Comparison of ENCODE assay signal across 12 cellular contexts in the genomic region with DNA sequence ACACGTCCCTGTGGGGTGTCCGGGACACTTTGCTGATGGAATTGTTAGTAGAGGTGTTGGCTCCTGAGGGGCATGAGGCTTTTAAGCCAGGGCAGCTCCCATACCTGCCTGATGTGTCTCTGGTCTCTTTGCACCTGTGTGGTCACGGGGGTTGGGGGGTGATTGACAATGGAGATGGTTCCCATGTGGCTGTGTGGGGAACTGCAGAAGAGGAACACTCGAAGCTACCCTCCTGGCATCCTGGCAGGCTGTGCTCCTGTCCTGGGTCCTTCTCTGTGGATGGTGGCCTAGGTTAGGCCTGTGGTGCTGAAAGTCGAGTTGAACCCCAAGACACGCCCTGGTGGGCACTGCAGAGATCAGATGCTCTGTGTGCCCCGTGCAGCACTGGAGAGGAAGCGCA.
DNase-seq lines count a peak whose midpoint lies in the region; ATAC-seq and TF ChIP-seq lines count a peak whose summit lies in the region.
"Had no signal": no experiment of that assay in that cellular context is flagged by ENCODE, and none has a peak within 500 bp of the region (broad histone marks: within the 10 kb centered on the region; RNA-seq: fewer than 3 reads in every experiment).

No MANE protein-coding gene starts in this region.

- no peak overlapping the region for H3K27ac Mint-ChIP-seq in activated T-cell treated with anti-CD3 and anti-CD28 coated beads, Interleukin-2, amount 50 U/mL, for 72 hours
- no peak overlapping the region for H3K27ac Mint-ChIP-seq in activated CD8-positive, alpha-beta memory T cell treated with anti-CD3 and anti-CD28 coated beads, Interleukin-2, amount 10 ng/mL, durations not matched to agents 7 days and 5 days
- H3K27ac Mint-ChIP-seq: natural killer cell treated with Interleukin-12 subunit alpha and Interleukin-12 subunit beta and Interleukin-15 and Interleukin-18, amount 100 ng/mL, for 72 hours had no signal

- DNase-seq in NCI-H82 (lab: John Stamatoyannopoulos, UW) = peak; percentile 44
- no peak for DNase-seq in NCI-H82 treated with DMSO at 0.1 percent for 48 hours (lab: John Stamatoyannopoulos, UW; ENCODE audit: unreplicated experiment)
- DNase-seq in NCI-H69 (lab: John Stamatoyannopoulos, UW) = peak; percentile 1
- DNase-seq in epithelial cell of esophagus (ENCODE audit: low read depth) = no peak
- DNase-seq in retinal pigment epithelial cell (ENCODE audit: low read depth) = no peak
- DNase-seq in activated T-cell treated with anti-CD3 and anti-CD28 coated beads, Interleukin-2, amount 50 U/mL, for 72 hours = no peak
- DNase-seq in activated CD8-positive, alpha-beta memory T cell treated with anti-CD3 and anti-CD28 coated beads, Interleukin-2, amount 10 ng/mL, durations not matched to agents 7 days and 5 days = no peak
- DNase-seq: spleen, T-helper 9 cell had no signal

- CTCF ChIA-PET in activated CD8-positive, alpha-beta memory T cell treated with anti-CD3 and anti-CD28 coated beads, Interleukin-2, amount 10 ng/mL, durations not matched to agents 7 days and 5 days (lab: Charles Lee) = no interaction called here

- H3K9me3 Mint-ChIP-seq in activated T-cell treated with anti-CD3 and anti-CD28 coated beads, Interleukin-2, amount 50 U/mL, for 72 hours = no peaks in the 10 kb centered on the region
- H3K9me3 Mint-ChIP-seq in activated CD8-positive, alpha-beta memory T cell treated with anti-CD3 and anti-CD28 coated beads, Interleukin-2, amount 10 ng/mL, durations not matched to agents 7 days and 5 days (ENCODE audit: low read depth) = no peaks in the 10 kb centered on the region
- H3K9me3 Mint-ChIP-seq: natural killer cell treated with Interleukin-12 subunit alpha and Interleukin-12 subunit beta and Interleukin-15 and Interleukin-18, amount 100 ng/mL, for 72 hours had no signal

- H3K4me3 Mint-ChIP-seq in activated T-cell treated with anti-CD3 and anti-CD28 coated beads, Interleukin-2, amount 50 U/mL, for 72 hours = no peak overlapping the region
- H3K4me3 Mint-ChIP-seq in activated CD8-positive, alpha-beta memory T cell treated with anti-CD3 and anti-CD28 coated beads, Interleukin-2, amount 10 ng/mL, durations not matched to agents 7 days and 5 days = no peak overlapping the region
- H3K4me3 Mint-ChIP-seq: natural killer cell treated with Interleukin-12 subunit alpha and Interleukin-12 subunit beta and Interleukin-15 and Interleukin-18, amount 100 ng/mL, for 72 hours had no signal

- H3K36me3 Mint-ChIP-seq in activated T-cell treated with anti-CD3 and anti-CD28 coated beads, Interleukin-2, amount 50 U/mL, for 72 hours (ENCODE audit: insufficient read depth in 2 of 2) = no peaks in the 10 kb centered on the region
- no peaks in the 10 kb centered on the region for H3K36me3 Mint-ChIP-seq in activated CD8-positive, alpha-beta memory T cell treated with anti-CD3 and anti-CD28 coated beads, Interleukin-2, amount 10 ng/mL, durations not matched to agents 7 days and 5 days
- H3K36me3 Mint-ChIP-seq: natural killer cell treated with Interleukin-12 subunit alpha and Interleukin-12 subunit beta and Interleukin-15 and Interleukin-18, amount 100 ng/mL, for 72 hours had no signal

- no peak overlapping the region for H3K4me3 ChIP-seq in epithelial cell of esophagus (ENCODE audit: low read length)
- no peak overlapping the region for H3K4me3 ChIP-seq in retinal pigment epithelial cell (ENCODE audit: low read length)
- H3K4me3 ChIP-seq: gastroesophageal sphincter, spleen had no signal

- no peaks in the 10 kb centered on the region for H3K4me1 Mint-ChIP-seq in activated T-cell treated with anti-CD3 and anti-CD28 coated beads, Interleukin-2, amount 50 U/mL, for 72 hours (ENCODE audit: low read depth)
- no peaks in the 10 kb centered on the region for H3K4me1 Mint-ChIP-seq in activated CD8-positive, alpha-beta memory T cell treated with anti-CD3 and anti-CD28 coated beads, Interleukin-2, amount 10 ng/mL, durations not matched to agents 7 days and 5 days

- no peak for ATAC-seq in activated T-cell treated with anti-CD3 and anti-CD28 coated beads, Interleukin-2, amount 50 U/mL, for 72 hours (replicated peaks in 1 of 2)
- ATAC-seq in activated CD8-positive, alpha-beta memory T cell treated with anti-CD3 and anti-CD28 coated beads, Interleukin-2, amount 10 ng/mL, durations not matched to agents 7 days and 5 days = no peak
- no peak for ATAC-seq in GM19324 (IDR thresholded peaks at IDR 0.05; ENCODE audit: low FRiP score, unreplicated experiment)
- ATAC-seq: gastroesophageal sphincter; natural killer cell treated with Interleukin-12 subunit alpha and Interleukin-12 subunit beta and Interleukin-15 and Interleukin-18, amount 100 ng/mL, for 72 hours had no signal

- H3K27me3 Mint-ChIP-seq in activated T-cell treated with anti-CD3 and anti-CD28 coated beads, Interleukin-2, amount 50 U/mL, for 72 hours (ENCODE audit: low read depth) = peaks cover 2% of the 10 kb centered on the region
- H3K27me3 Mint-ChIP-seq in activated CD8-positive, alpha-beta memory T cell treated with anti-CD3 and anti-CD28 coated beads, Interleukin-2, amount 10 ng/mL, durations not matched to agents 7 days and 5 days = peaks cover 4% of the 10 kb centered on the region

- TF ChIP-seq CTCF in epithelial cell of esophagus (IDR thresholded peaks at IDR 0.05; ENCODE audit: insufficient read depth, low read depth, low read length, missing control alignments) = peak; percentile 33
- peak; percentile 30 for TF ChIP-seq CTCF in retinal pigment epithelial cell (conservative IDR thresholded peaks at IDR 0.05; ENCODE audit: low read depth, low read length)

Comparison
In these comparisons a context has a peak if more than half of its experiments do, and no peak if none do; other contexts are left out.
1. DNase-seq: peak in NCI-H82 (single experiment) and NCI-H69 (single experiment); none in NCI-H82 treated with DMSO at 0.1 percent for 48 hours (single experiment), epithelial cell of esophagus (single experiment), retinal pigment epithelial cell (single experiment), activated T-cell treated with anti-CD3 and anti-CD28 coated beads, Interleukin-2, amount 50 U/mL, for 72 hours (0 of 2) and activated CD8-positive, alpha-beta memory T cell treated with anti-CD3 and anti-CD28 coated beads, Interleukin-2, amount 10 ng/mL, durations not matched to agents 7 days and 5 days (single experiment).